ENCODE assay signal across 20 cellular contexts in genomic region chr21:38448619-38449186, GRCh38. TPM values are rescaled to one million over a fixed set of nuclear protein-coding genes. Genes with fewer than 3 reads are reported as not detected.
DNase-seq lines count a peak whose midpoint lies in the region; ATAC-seq, FAIRE-seq and TF ChIP-seq lines count a peak whose summit lies in the region.
"Had no signal": no experiment of that assay in that cellular context is flagged by ENCODE, and none has a peak within 500 bp of the region (broad histone marks: within the 10 kb centered on the region; RNA-seq: fewer than 3 reads in every experiment).

No MANE protein-coding gene starts in this region.

- H3K4me2 ChIP-seq in BLaER1 treated with 17β-estradiol and CSF1 and Interleukin-3, amounts not matched to agents 10 nM and 100 nM = peak overlapping the region; percentile 36 to 94 (median 70)
- no peak overlapping the region for H3K4me2 ChIP-seq in astrocyte (ENCODE audit: low read length)

- 0 out of 20 replicates have a peak overlapping the region, but pooled peaks of 2 of the 10 experiments have one; percentile 0 to 5 for H3K4me3 ChIP-seq in BLaER1 treated with 17β-estradiol and CSF1 and Interleukin-3, amounts not matched to agents 10 nM and 100 nM
- no peak overlapping the region for H3K4me3 ChIP-seq in astrocyte (ENCODE audit: insufficient read depth, low read depth, low read length)
- H3K4me3 ChIP-seq: dorsolateral prefrontal cortex, gastrocnemius medialis, SK-N-MC had no signal

- peak overlapping the region; percentile 44 for H3K27ac Mint-ChIP-seq in astrocyte (ENCODE audit: unreplicated experiment)
- H3K27ac Mint-ChIP-seq: activated CD4-positive, alpha-beta T cell treated with anti-CD3 and anti-CD28 coated beads for 36 hours; natural killer cell treated with Interleukin-12 subunit alpha and Interleukin-12 subunit beta and Interleukin-15 and Interleukin-18, amount 100 ng/mL, for 72 hours had no signal

- no peaks in the 10 kb centered on the region for H3K9me3 Mint-ChIP-seq in astrocyte (ENCODE audit: unreplicated experiment)
- H3K9me3 Mint-ChIP-seq: natural killer cell treated with Interleukin-12 subunit alpha and Interleukin-12 subunit beta and Interleukin-15 and Interleukin-18, amount 100 ng/mL, for 72 hours had no signal

- no peaks in the 10 kb centered on the region for H3K9me3 ChIP-seq in BLaER1 treated with 17β-estradiol and CSF1 and Interleukin-3, amounts not matched to agents 10 nM and 100 nM (replicated peaks in 1 of 11)
- H3K9me3 ChIP-seq in KOPT-K1 (ENCODE audit: insufficient read depth, low read length, poor library complexity, severe bottlenecking) (no peaks in the 10 kb centered on the region), astrocyte (ENCODE audit: insufficient read depth, low read depth, low read length) (no peaks in the 10 kb centered on the region)
- H3K9me3 ChIP-seq: gastrocnemius medialis had no signal

- ATAC-seq in left colon (peak; percentile 82), HG03039 (IDR thresholded peaks at IDR 0.05; ENCODE audit: unreplicated experiment) (no peak)
- ATAC-seq: activated CD4-positive, alpha-beta T cell treated with anti-CD3 and anti-CD28 coated beads for 36 hours; gastrocnemius medialis; natural killer cell treated with Interleukin-12 subunit alpha and Interleukin-12 subunit beta and Interleukin-15 and Interleukin-18, amount 100 ng/mL, for 72 hours had no signal

- peak overlapping the region in 9 of 11 experiments; percentile 27 to 69 (median 60); a peak in 19 of 22 replicates for H3K27ac ChIP-seq in BLaER1 treated with 17β-estradiol and CSF1 and Interleukin-3, amounts not matched to agents 10 nM and 100 nM
- H3K27ac ChIP-seq in KOPT-K1 (ENCODE audit: low read depth, low read length, poor library complexity, severe bottlenecking) (peak overlapping the region; percentile 17), astrocyte (ENCODE audit: low read depth, low read length) (no peak overlapping the region)
- H3K27ac ChIP-seq: dorsolateral prefrontal cortex, gastrocnemius medialis, SK-N-MC had no signal

- H3K79me2 ChIP-seq in astrocyte (ENCODE audit: insufficient read depth, low read length) = no peaks in the 10 kb centered on the region

- no peaks in the 10 kb centered on the region for H3K36me3 Mint-ChIP-seq in astrocyte (ENCODE audit: low read depth, unreplicated experiment)
- H3K36me3 Mint-ChIP-seq: natural killer cell treated with Interleukin-12 subunit alpha and Interleukin-12 subunit beta and Interleukin-15 and Interleukin-18, amount 100 ng/mL, for 72 hours had no signal

- no peak for FAIRE-seq in astrocyte (lab: Jason Lieb, UNC)
- FAIRE-seq: GM12892, H54 had no signal

- intact Hi-C loops in left colon (cut with DNase I, micrococcal nuclease) = no loop called here
- intact Hi-C loops in posterior cingulate gyrus (cut with DNase I) = no loop called here

- peaks cover 7% of the 10 kb centered on the region for H3K27me3 Mint-ChIP-seq in astrocyte (ENCODE audit: low read depth, unreplicated experiment)

- H3K4me1 ChIP-seq in BLaER1 treated with 17β-estradiol and CSF1 and Interleukin-3, amounts not matched to agents 10 nM and 100 nM = peaks cover 26 to 79% (median 53%) of the 10 kb centered on the region in 10 experiments
- H3K4me1 ChIP-seq in astrocyte (ENCODE audit: insufficient read depth, low read length) = no peaks in the 10 kb centered on the region

- DNase-seq in astrocyte (ENCODE audit: low read depth) (no peak), left colon (no peak), NCI-H128 (lab: John Stamatoyannopoulos, UW; ENCODE audit: unreplicated experiment) (no peak), posterior cingulate gyrus (no peak), NCI-H1092 treated with DMSO at 0.1 percent for 48 hours (lab: John Stamatoyannopoulos, UW) (no peak)
- DNase-seq: activated CD4-positive, alpha-beta T cell treated with anti-CD3 and anti-CD28 coated beads for 36 hours; activated T-cell treated with anti-CD3 and anti-CD28 coated beads, Interleukin-2, amount 50 U/mL, for 1 hour; dorsolateral prefrontal cortex; gastrocnemius medialis; left cardiac atrium; NCI-H1048; NCI-H524 treated with DMSO at 0.1 percent for 48 hours had no signal

- TF ChIP-seq CTCF in astrocyte (IDR thresholded peaks at IDR 0.05; ENCODE audit: insufficient read depth, low read depth, low read length) = no peak

- no peaks in the 10 kb centered on the region for H3K27me3 ChIP-seq in BLaER1 treated with 17β-estradiol and CSF1 and Interleukin-3, amounts not matched to agents 10 nM and 100 nM
- no peaks in the 10 kb centered on the region for H3K27me3 ChIP-seq in astrocyte (ENCODE audit: insufficient read depth, low read length)
- H3K27me3 ChIP-seq: gastrocnemius medialis had no signal

- H3K4me3 Mint-ChIP-seq in astrocyte (ENCODE audit: unreplicated experiment) = no peak overlapping the region
- H3K4me3 Mint-ChIP-seq: activated CD4-positive, alpha-beta T cell treated with anti-CD3 and anti-CD28 coated beads for 36 hours; natural killer cell treated with Interleukin-12 subunit alpha and Interleukin-12 subunit beta and Interleukin-15 and Interleukin-18, amount 100 ng/mL, for 72 hours had no signal

- peaks cover 0 to 53% (median 25%) of the 10 kb centered on the region in 11 experiments; a peak in 13 of 22 replicates for H3K36me3 ChIP-seq in BLaER1 treated with 17β-estradiol and CSF1 and Interleukin-3, amounts not matched to agents 10 nM and 100 nM
- H3K36me3 ChIP-seq in KOPT-K1 (ENCODE audit: insufficient read depth, low read length) (peaks cover 10% of the 10 kb centered on the region; the same call in 1 of the 2 replicates), astrocyte (ENCODE audit: insufficient read depth, low read length) (no peaks in the 10 kb centered on the region)
- H3K36me3 ChIP-seq: gastrocnemius medialis had no signal

- H3K9ac ChIP-seq in BLaER1 treated with 17β-estradiol and CSF1 and Interleukin-3, amounts not matched to agents 10 nM and 100 nM = peak overlapping the region in 8 of 11 experiments; percentile 9 to 62 (median 28); a peak in 14 of 22 replicates
- H3K9ac ChIP-seq in astrocyte (ENCODE audit: low read length) = no peak overlapping the region

- peak overlapping the region; percentile 47 for H2AFZ ChIP-seq in astrocyte (ENCODE audit: low read depth, low read length)

- peaks cover 0 to 22% (median 0%) of the 10 kb centered on the region in 11 experiments; a peak in 6 of 22 replicates for H4K20me1 ChIP-seq in BLaER1 treated with 17β-estradiol and CSF1 and Interleukin-3, amounts not matched to agents 10 nM and 100 nM
- H4K20me1 ChIP-seq in astrocyte (ENCODE audit: insufficient read depth, low read length) = no peaks in the 10 kb centered on the region

- peaks cover 4% of the 10 kb centered on the region for H3K4me1 Mint-ChIP-seq in astrocyte (ENCODE audit: low read depth, unreplicated experiment)
- H3K4me1 Mint-ChIP-seq: activated CD4-positive, alpha-beta T cell treated with anti-CD3 and anti-CD28 coated beads for 36 hours had no signal

RNA-seq across cellular contexts. Expression of gene ERG, which starts 49.6 kb away (rescaled TPM):
- total RNA-seq in astrocyte = 0.84 and 1.9 TPM in 2 replicates
- 1 to 10 TPM; 3.5 to 5.0 TPM for total RNA-seq in left colon
- total RNA-seq: HT1080; natural killer cell treated with Interleukin-12 subunit alpha and Interleukin-12 subunit beta and Interleukin-15 and Interleukin-18, amount 100 ng/mL, for 72 hours had no signal
